In the genomic region with DNA sequence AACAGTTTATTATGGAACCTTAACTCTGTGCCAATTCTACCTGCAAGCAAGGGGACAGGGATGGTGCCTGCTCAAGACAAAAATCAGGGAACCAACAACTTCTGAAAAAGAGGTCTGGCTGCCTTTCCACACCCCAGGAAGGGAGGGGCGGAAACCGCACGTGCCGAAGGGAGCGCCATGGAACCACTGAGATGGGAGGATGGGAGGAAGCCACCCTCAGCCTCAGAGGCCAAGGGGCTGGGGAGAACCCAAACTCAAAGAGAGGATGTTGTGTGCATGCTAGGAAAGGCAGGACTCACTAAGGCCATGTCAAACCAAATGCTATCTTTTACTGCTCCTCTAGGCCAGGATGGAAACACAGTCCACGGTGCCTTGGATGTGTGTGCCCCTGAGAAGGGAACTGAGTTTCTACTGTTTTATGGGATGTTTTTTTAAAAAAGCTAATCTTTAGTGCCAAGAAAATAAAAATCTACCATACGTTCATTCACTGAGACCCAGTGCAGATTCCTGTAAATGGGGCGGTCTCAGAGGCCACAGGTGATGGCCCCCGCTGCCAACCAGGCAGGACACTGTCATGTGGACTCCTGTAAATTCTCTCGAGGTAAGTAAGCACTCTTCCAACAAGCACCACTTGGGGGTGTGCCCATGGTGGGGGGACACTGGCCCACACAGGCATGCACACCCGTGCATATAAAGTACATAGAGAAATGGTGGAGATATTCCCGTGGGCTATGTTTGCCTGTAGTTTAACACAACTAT, we compare ENCODE assay signal across 1 cellular context.
TF ChIP-seq lines count a peak whose summit lies in the region.

No MANE protein-coding gene starts in this region.

TF ChIP-seq in IMR-90, 13 proteins besides CTCF, POLR2A, EP300 and RAD21 (continued from another document):
- TF ChIP-seq MXI1 (IDR thresholded peaks at IDR 0.05; ENCODE audit: borderline replicate concordance, low read depth, low read length) (no peak), RCOR1 (IDR thresholded peaks at IDR 0.05; ENCODE audit: insufficient replicate concordance, low read length) (no peak), RFX5 (IDR thresholded peaks at IDR 0.05; ENCODE audit: low read depth, low read length) (no peak), ELK1 (IDR thresholded peaks at IDR 0.05; ENCODE audit: borderline replicate concordance, low read depth, low read length) (no peak), MAFK (IDR thresholded peaks at IDR 0.05; ENCODE audit: low read depth, low read length) (no peak), BHLHE40 (IDR thresholded peaks at IDR 0.05; ENCODE audit: low read depth, low read length) (no peak)
